In the genomic region with DNA sequence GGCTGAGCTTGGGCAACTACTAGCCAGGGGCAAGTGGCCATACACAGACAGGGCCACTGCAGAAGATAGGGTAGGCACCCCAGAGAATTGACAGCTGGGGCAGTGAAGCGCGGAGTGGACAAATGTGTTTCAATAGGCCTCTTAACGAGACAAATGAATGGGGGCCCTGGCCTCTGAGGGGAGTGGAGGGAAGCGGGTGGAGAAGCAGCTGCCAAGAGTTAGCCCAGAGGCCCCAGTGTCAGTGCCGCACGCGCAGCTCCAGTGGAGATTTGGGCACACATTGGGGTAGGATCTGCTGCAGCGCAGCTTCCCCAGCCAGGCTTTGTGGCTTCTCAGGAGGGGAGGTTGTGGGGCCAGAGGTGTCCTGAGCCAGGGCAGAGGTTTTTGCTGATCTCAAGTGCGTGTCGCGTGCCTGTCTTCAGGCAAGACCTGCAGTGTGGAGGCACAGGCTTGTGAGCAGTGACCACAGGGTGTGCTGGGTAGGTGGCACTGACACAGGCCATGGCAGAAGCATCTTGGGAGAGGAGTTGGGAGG, we compare ENCODE assay signal across 10 cellular contexts. TPM values are rescaled to one million over a fixed set of nuclear protein-coding genes. Genes with fewer than 3 reads are reported as not detected.
DNase-seq lines count a peak whose midpoint lies in the region; ATAC-seq, FAIRE-seq and TF ChIP-seq lines count a peak whose summit lies in the region.
"Had no signal": no experiment of that assay in that cellular context is flagged by ENCODE, and none has a peak within 500 bp of the region (broad histone marks: within the 10 kb centered on the region; RNA-seq: fewer than 3 reads in every experiment).

No MANE protein-coding gene starts in this region.

- peak overlapping the region; percentile 50 for H3K9ac ChIP-seq in keratinocyte (ENCODE audit: control insufficient read depth, extremely low read depth, insufficient read depth, low read length)

- no peak for TF ChIP-seq POLR2A in uterus (IDR thresholded peaks at IDR 0.05)

- intact Hi-C loops in ascending aorta (cut with DNase I) (no loop called here), uterus (cut with DNase I; ENCODE audit: low total_unique reads) (no loop called here)

- H2AFZ ChIP-seq in keratinocyte (ENCODE audit: control insufficient read depth, low read length): no peak overlapping the region

- no peaks in the 10 kb centered on the region for H3K27me3 ChIP-seq in RWPE2 (ENCODE audit: insufficient read depth, poor library complexity, severe bottlenecking)
- no peaks in the 10 kb centered on the region for H3K27me3 ChIP-seq in keratinocyte (ENCODE audit: control insufficient read depth, extremely low read depth, insufficient read depth, low read length)
- H3K27me3 ChIP-seq in ascending aorta: no peaks in the 10 kb centered on the region
- no peaks in the 10 kb centered on the region for H3K27me3 ChIP-seq in uterus

- H3K79me2 ChIP-seq in keratinocyte (ENCODE audit: control insufficient read depth, insufficient read depth, low read length): peaks cover 84% of the 10 kb centered on the region

- no peak for FAIRE-seq in keratinocyte (lab: Jason Lieb, UNC)

- dilution Hi-C loops in keratinocyte (cut with MboI; ENCODE audit: extremely low pct_ligation_motif_present, low sequenced_read_pairs): no loop called here

- H3K9me3 Mint-ChIP-seq in activated T-helper 17 cell treated with anti-CD3 and anti-CD28 coated beads, Interleukin-2, amount 50 U/mL, for 72 hours: no peaks in the 10 kb centered on the region

- no peak for ATAC-seq in RWPE2 (ENCODE audit: low read depth)
- no peak for ATAC-seq in activated T-helper 17 cell treated with anti-CD3 and anti-CD28 coated beads, Interleukin-2, amount 50 U/mL, for 72 hours (replicated peaks)

- H3K27ac Mint-ChIP-seq in activated T-helper 17 cell treated with anti-CD3 and anti-CD28 coated beads, Interleukin-2, amount 50 U/mL, for 72 hours: no peak overlapping the region

- peaks cover 10% of the 10 kb centered on the region for H4K20me1 ChIP-seq in keratinocyte (ENCODE audit: control insufficient read depth, extremely low read depth, insufficient read depth, low read length)

- no peaks in the 10 kb centered on the region for H3K36me3 Mint-ChIP-seq in activated T-helper 17 cell treated with anti-CD3 and anti-CD28 coated beads, Interleukin-2, amount 50 U/mL, for 72 hours (ENCODE audit: low read depth)

- no peak overlapping the region for H3K4me2 ChIP-seq in keratinocyte (ENCODE audit: control insufficient read depth, extremely low read depth, insufficient read depth, low read depth, low read length)

- peaks cover 12% of the 10 kb centered on the region for H3K27me3 Mint-ChIP-seq in activated T-helper 17 cell treated with anti-CD3 and anti-CD28 coated beads, Interleukin-2, amount 50 U/mL, for 72 hours

- H3K9me3 ChIP-seq in RWPE2 (ENCODE audit: severe bottlenecking) (no peaks in the 10 kb centered on the region), keratinocyte (ENCODE audit: control insufficient read depth, low read depth, low read length) (no peaks in the 10 kb centered on the region), ascending aorta (no peaks in the 10 kb centered on the region), uterus (no peaks in the 10 kb centered on the region)
- H3K9me3 ChIP-seq: spleen had no signal

- TF ChIP-seq CTCF in RWPE2 (IDR thresholded peaks at IDR 0.05; ENCODE audit: poor library complexity, severe bottlenecking) (no peak), keratinocyte (optimal IDR thresholded peaks at IDR 0.05 in 1 of 3, IDR thresholded peaks at IDR 0.05 in 1 of 3, conservative IDR thresholded peaks at IDR 0.05 in 1 of 3; ENCODE audit: extremely low read depth in 1 of 3, insufficient read depth in 2 of 3, low read length in 3 of 3) (no peak), ascending aorta (IDR thresholded peaks at IDR 0.05) (no peak), uterus (IDR thresholded peaks at IDR 0.05) (no peak)

- no peak overlapping the region for H3K4me3 Mint-ChIP-seq in activated T-helper 17 cell treated with anti-CD3 and anti-CD28 coated beads, Interleukin-2, amount 50 U/mL, for 72 hours

- H3K4me1 Mint-ChIP-seq in activated T-helper 17 cell treated with anti-CD3 and anti-CD28 coated beads, Interleukin-2, amount 50 U/mL, for 72 hours: peaks cover 10% of the 10 kb centered on the region

- H3K36me3 ChIP-seq in RWPE2 (ENCODE audit: low read depth) (peaks cover 80% of the 10 kb centered on the region), keratinocyte (ENCODE audit: control insufficient read depth in 2 of 2, extremely low read depth in 1 of 2, insufficient read depth in 2 of 2, low read length in 2 of 2) (peaks cover 36 to 48% of the 10 kb centered on the region in 2 experiments), ascending aorta (no peaks in the 10 kb centered on the region), uterus (no peaks in the 10 kb centered on the region)
- H3K36me3 ChIP-seq: spleen had no signal

- H3K4me1 ChIP-seq in RWPE2 (ENCODE audit: insufficient read depth, poor library complexity, severe bottlenecking): peaks cover 61% of the 10 kb centered on the region
- H3K4me1 ChIP-seq in keratinocyte (ENCODE audit: control insufficient read depth, extremely low read depth, insufficient read depth, low read length): peaks cover 67% of the 10 kb centered on the region
- H3K4me1 ChIP-seq in ascending aorta: peaks cover 0 to 21% of the 10 kb centered on the region in 2 donors
- peaks cover 7 to 10% of the 10 kb centered on the region in 2 donors for H3K4me1 ChIP-seq in uterus

- peak; percentile 31 for DNase-seq in DMS153 treated with DMSO at 0.1 percent for 48 hours (lab: John Stamatoyannopoulos, UW; ENCODE audit: unreplicated experiment)
- no peak for DNase-seq in RWPE2 (ENCODE audit: low spot score)
- DNase-seq in keratinocyte (ENCODE audit: low read depth, low spot score): no peak
- DNase-seq in retina: peak; percentile 73
- no peak for DNase-seq in ascending aorta (ENCODE audit: low spot score in 2 of 2)
- DNase-seq in uterus: no peak
- no peak for DNase-seq in ecto neural progenitor cell (ENCODE audit: low spot score)
- DNase-seq: activated CD4-positive, CD25-positive, alpha-beta regulatory T cell treated with anti-CD3 and anti-CD28 coated beads, Interleukin-2, amount 50 U/mL, for 72 hours; spleen had no signal

- H3K27ac ChIP-seq in RWPE2 (ENCODE audit: poor library complexity, severe bottlenecking): peak overlapping the region; percentile 74
- H3K27ac ChIP-seq in keratinocyte (ENCODE audit: control insufficient read depth, insufficient read depth, low read length): peak overlapping the region; percentile 67
- no peak overlapping the region for H3K27ac ChIP-seq in ascending aorta
- H3K27ac ChIP-seq in uterus: peak overlapping the region in 1 of 2 donors; percentile 82
- H3K27ac ChIP-seq: spleen had no signal

- peaks cover 18% of the 10 kb centered on the region for H3K9me1 ChIP-seq in keratinocyte (ENCODE audit: control insufficient read depth, extremely low read depth, insufficient read depth, low read length)

- H3K4me3 ChIP-seq in RWPE2 (ENCODE audit: severe bottlenecking) (no peak overlapping the region), keratinocyte (ENCODE audit: control insufficient read depth in 2 of 3, extremely low read depth in 1 of 3, insufficient read depth in 2 of 3, low read depth in 1 of 3, low read length in 3 of 3) (no peak overlapping the region), ascending aorta (no peak overlapping the region), uterus (no peak overlapping the region)
- H3K4me3 ChIP-seq: spleen had no signal

RNA-seq across cellular contexts. Expression of gene PTPRF, which starts 16.9 kb away (rescaled TPM):
- 161 to 204 TPM (median 198 TPM) in 3 replicates for polyA plus RNA-seq in keratinocyte
- 47.7 TPM for polyA plus RNA-seq in keratinocyte (2011; ENCODE audit: low read depth)
- polyA plus RNA-seq in keratinocyte (2011; cell fraction: cytosol; rRNA removed): 67.3 and 89.8 TPM in 2 replicates
- 456 and 469 TPM in 2 replicates for polyA plus RNA-seq in keratinocyte (2011; cell fraction: nucleus; rRNA removed)
- polyA plus RNA-seq in keratinocyte (2012; ENCODE audit: low replicate concordance): 140 and 276 TPM in 2 replicates
- 497 to 995 TPM (median 539 TPM) in 3 replicates for polyA minus RNA-seq in keratinocyte
- polyA minus RNA-seq in keratinocyte (2011; cell fraction: cytosol; rRNA and poly(A)+ RNA removed): 232 TPM
- 824 and 949 TPM in 2 replicates for polyA minus RNA-seq in keratinocyte (2011; cell fraction: nucleus; rRNA and poly(A)+ RNA removed)
- total RNA-seq in activated T-helper 17 cell treated with anti-CD3 and anti-CD28 coated beads, Interleukin-2, amount 50 U/mL, for 72 hours: 10 to 100 TPM in 1 of 2 donors, 1 to 10 TPM in 1; 6.3 to 30.7 TPM
- total RNA-seq in ascending aorta (43.6 TPM), uterus (100 to 1,000 TPM in 2 of 4 donors, 10 to 100 TPM in 2; 24.7 to 172 (median 124) TPM)

Comparison
In these comparisons a context has a peak if more than half of its experiments do, and no peak if none do; other contexts are left out.
1. DNase-seq: peak in DMS153 treated with DMSO at 0.1 percent for 48 hours (single experiment) and retina (single experiment); none in RWPE2 (single experiment), keratinocyte (single experiment), ascending aorta (0 of 2), uterus (0 of 2) and ecto neural progenitor cell (single experiment).
2. H3K27ac ChIP-seq: peak in RWPE2 (single experiment) and keratinocyte (single experiment); none in ascending aorta (0 of 2).